ENCODE assay signal across 1 cellular context in the genomic region with DNA sequence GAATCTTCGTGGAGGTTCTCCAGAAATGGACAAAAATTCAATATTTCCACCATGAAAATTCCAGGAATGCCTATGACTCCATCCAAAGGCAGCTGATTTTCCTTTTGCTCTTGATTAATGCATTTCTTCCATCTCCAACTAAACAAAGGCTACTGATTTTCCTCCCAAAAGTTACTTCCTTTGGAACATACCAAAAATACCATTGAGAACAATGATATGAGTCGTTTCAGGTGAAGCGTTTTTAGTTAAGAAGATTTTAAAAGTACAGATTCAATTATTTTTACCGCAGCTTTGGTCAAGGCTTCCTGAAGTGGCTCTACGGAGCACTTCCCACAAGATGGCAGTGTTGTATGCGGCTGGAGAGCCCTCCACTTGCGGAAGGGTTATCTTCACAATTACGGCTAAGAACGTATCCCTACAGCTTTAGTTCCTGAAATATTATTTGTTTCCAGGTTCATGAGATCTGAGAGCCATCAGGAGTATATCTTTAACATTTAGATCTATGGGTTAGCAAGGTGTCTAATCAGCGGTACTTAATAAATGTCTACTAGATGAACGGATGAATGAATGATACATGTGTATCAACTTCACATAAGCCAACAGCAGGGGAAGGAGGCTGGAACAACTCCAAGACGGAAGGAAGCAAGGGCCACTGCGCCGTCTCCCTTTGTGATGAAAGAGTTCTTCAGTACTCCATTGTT.
TF ChIP-seq lines count a peak whose summit lies in the region.

No MANE protein-coding gene starts in this region.

TF ChIP-seq in HepG2, 621 proteins besides CTCF, POLR2A, EP300 and RAD21 (continued from another document):
- TF ChIP-seq, protein P1, sequence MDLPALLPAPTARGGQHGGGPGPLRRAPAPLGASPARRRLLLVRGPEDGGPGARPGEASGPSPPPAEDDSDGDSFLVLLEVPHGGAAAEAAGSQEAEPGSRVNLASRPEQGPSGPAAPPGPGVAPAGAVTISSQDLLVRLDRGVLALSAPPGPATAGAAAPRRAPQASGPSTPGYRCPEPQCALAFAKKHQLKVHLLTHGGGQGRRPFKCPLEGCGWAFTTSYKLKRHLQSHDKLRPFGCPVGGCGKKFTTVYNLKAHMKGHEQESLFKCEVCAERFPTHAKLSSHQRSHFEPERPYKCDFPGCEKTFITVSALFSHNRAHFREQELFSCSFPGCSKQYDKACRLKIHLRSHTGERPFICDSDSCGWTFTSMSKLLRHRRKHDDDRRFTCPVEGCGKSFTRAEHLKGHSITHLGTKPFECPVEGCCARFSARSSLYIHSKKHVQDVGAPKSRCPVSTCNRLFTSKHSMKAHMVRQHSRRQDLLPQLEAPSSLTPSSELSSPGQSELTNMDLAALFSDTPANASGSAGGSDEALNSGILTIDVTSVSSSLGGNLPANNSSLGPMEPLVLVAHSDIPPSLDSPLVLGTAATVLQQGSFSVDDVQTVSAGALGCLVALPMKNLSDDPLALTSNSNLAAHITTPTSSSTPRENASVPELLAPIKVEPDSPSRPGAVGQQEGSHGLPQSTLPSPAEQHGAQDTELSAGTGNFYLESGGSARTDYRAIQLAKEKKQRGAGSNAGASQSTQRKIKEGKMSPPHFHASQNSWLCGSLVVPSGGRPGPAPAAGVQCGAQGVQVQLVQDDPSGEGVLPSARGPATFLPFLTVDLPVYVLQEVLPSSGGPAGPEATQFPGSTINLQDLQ (CRISPR knock-in tag; IDR thresholded peaks at IDR 0.05), result no peak
- TF ChIP-seq ZNF382 (CRISPR knock-in tag; IDR thresholded peaks at IDR 0.05; ENCODE audit: borderline replicate concordance) (no peak), STAG1 (CRISPR knock-in tag; IDR thresholded peaks at IDR 0.05) (peak; percentile 89), MIXL1 (CRISPR knock-in tag; IDR thresholded peaks at IDR 0.05) (0 out of 2 replicates have a peak, but pooled peaks have one; percentile 49), SETDB1 (CRISPR knock-in tag; IDR thresholded peaks at IDR 0.05; ENCODE audit: borderline replicate concordance) (no peak)
- TF ChIP-seq, protein P2, sequence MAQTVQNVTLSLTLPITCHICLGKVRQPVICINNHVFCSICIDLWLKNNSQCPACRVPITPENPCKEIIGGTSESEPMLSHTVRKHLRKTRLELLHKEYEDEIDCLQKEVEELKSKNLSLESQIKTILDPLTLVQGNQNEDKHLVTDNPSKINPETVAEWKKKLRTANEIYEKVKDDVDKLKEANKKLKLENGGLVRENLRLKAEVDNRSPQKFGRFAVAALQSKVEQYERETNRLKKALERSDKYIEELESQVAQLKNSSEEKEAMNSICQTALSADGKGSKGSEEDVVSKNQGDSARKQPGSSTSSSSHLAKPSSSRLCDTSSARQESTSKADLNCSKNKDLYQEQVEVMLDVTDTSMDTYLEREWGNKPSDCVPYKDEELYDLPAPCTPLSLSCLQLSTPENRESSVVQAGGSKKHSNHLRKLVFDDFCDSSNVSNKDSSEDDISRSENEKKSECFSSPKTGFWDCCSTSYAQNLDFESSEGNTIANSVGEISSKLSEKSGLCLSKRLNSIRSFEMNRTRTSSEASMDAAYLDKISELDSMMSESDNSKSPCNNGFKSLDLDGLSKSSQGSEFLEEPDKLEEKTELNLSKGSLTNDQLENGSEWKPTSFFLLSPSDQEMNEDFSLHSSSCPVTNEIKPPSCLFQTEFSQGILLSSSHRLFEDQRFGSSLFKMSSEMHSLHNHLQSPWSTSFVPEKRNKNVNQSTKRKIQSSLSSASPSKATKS (CRISPR knock-in tag; IDR thresholded peaks at IDR 0.05), result no peak
